14 cellular contexts compared by ENCODE assay signal in genomic region chr13:112756967-112757758, GRCh38.
A peak's percentile ranks its signal among the peaks of the same experiment; 100 is the strongest.
DNase-seq lines count a peak whose midpoint lies in the region; ATAC-seq and TF ChIP-seq lines count a peak whose summit lies in the region.
"Had no signal": no experiment of that assay in that cellular context is flagged by ENCODE, and none has a peak within 500 bp of the region (broad histone marks: within the 10 kb centered on the region; RNA-seq: fewer than 3 reads in every experiment).

No MANE protein-coding gene starts in this region.

- H3K27ac ChIP-seq in GM23338 (ENCODE audit: low read depth), result 0 out of 2 replicates have a peak overlapping the region, but pooled peaks have one; percentile 74

- no peak overlapping the region for H3K4me3 ChIP-seq in GM23338
- H3K4me3 ChIP-seq: stomach had no signal

- H3F3A ChIP-seq in GM23338 (replicated peaks; ENCODE audit: low read depth), result no peaks in the 10 kb centered on the region

- peaks cover 68% of the 10 kb centered on the region for H3K79me2 ChIP-seq in GM23338 (replicated peaks; ENCODE audit: insufficient read depth)

- no peak overlapping the region for H2AFZ ChIP-seq in GM23338

- intact Hi-C loops in posterior cingulate gyrus (cut with DNase I), result no loop called here
- intact Hi-C loops in activated T-helper 2 cell treated with anti-CD3 and anti-CD28 coated beads, Interferon-gamma antibody, Interleukin-2, Interleukin-4, amounts not matched to agents 10 μg/mL and 5 μg/mL and 100 μg/mL, durations not matched to agents 14 hours and 24 hours and 36 hours (cut with micrococcal nuclease), result no loop called here

- ATAC-seq in GM23338 (no peak), HG02642 (IDR thresholded peaks at IDR 0.05; ENCODE audit: poor library complexity, unreplicated experiment) (no peak)
- no peak for ATAC-seq in activated CD8-positive, alpha-beta T cell treated with anti-CD3 and anti-CD28 coated beads, Interleukin-2, amount 10 ng/mL, durations not matched to agents 7 days and 5 days
- ATAC-seq: natural killer cell treated with Interleukin-12 subunit alpha and Interleukin-12 subunit beta and Interleukin-15 and Interleukin-18, amount 100 ng/mL, for 72 hours had no signal

- no peaks in the 10 kb centered on the region for H3K9me2 ChIP-seq in GM23338 (ENCODE audit: insufficient read depth)

- no peaks in the 10 kb centered on the region for H4K20me1 ChIP-seq in GM23338 (replicated peaks; ENCODE audit: insufficient read depth)

- H3K9me3 Mint-ChIP-seq in GM23338, result no peaks in the 10 kb centered on the region
- no peaks in the 10 kb centered on the region for H3K9me3 Mint-ChIP-seq in activated CD8-positive, alpha-beta T cell treated with anti-CD3 and anti-CD28 coated beads, Interleukin-2, amount 10 ng/mL, durations not matched to agents 7 days and 5 days (ENCODE audit: insufficient read depth)
- no peaks in the 10 kb centered on the region for H3K9me3 Mint-ChIP-seq in activated T-helper 2 cell treated with anti-CD3 and anti-CD28 coated beads, Interferon-gamma antibody, Interleukin-2, Interleukin-4, amounts not matched to agents 10 μg/mL and 5 μg/mL and 100 μg/mL, durations not matched to agents 14 hours and 24 hours and 36 hours
- H3K9me3 Mint-ChIP-seq: natural killer cell treated with Interleukin-12 subunit alpha and Interleukin-12 subunit beta and Interleukin-15 and Interleukin-18, amount 100 ng/mL, for 72 hours had no signal

- H3K36me3 Mint-ChIP-seq in GM23338 (ENCODE audit: low read depth), result no peaks in the 10 kb centered on the region; the same call in 2 of the 3 replicates
- H3K36me3 Mint-ChIP-seq in activated CD8-positive, alpha-beta T cell treated with anti-CD3 and anti-CD28 coated beads, Interleukin-2, amount 10 ng/mL, durations not matched to agents 7 days and 5 days (ENCODE audit: low read depth), result no peaks in the 10 kb centered on the region
- H3K36me3 Mint-ChIP-seq in activated T-helper 2 cell treated with anti-CD3 and anti-CD28 coated beads, Interferon-gamma antibody, Interleukin-2, Interleukin-4, amounts not matched to agents 10 μg/mL and 5 μg/mL and 100 μg/mL, durations not matched to agents 14 hours and 24 hours and 36 hours (ENCODE audit: low read depth), result no peaks in the 10 kb centered on the region
- H3K36me3 Mint-ChIP-seq: natural killer cell treated with Interleukin-12 subunit alpha and Interleukin-12 subunit beta and Interleukin-15 and Interleukin-18, amount 100 ng/mL, for 72 hours had no signal

- H3K27ac Mint-ChIP-seq in GM23338, result peak overlapping the region; percentile 62; the same call in 1 of the 2 replicates
- no peak overlapping the region for H3K27ac Mint-ChIP-seq in activated CD8-positive, alpha-beta T cell treated with anti-CD3 and anti-CD28 coated beads, Interleukin-2, amount 10 ng/mL, durations not matched to agents 7 days and 5 days
- H3K27ac Mint-ChIP-seq in activated T-helper 2 cell treated with anti-CD3 and anti-CD28 coated beads, Interferon-gamma antibody, Interleukin-2, Interleukin-4, amounts not matched to agents 10 μg/mL and 5 μg/mL and 100 μg/mL, durations not matched to agents 14 hours and 24 hours and 36 hours, result no peak overlapping the region
- H3K27ac Mint-ChIP-seq: natural killer cell treated with Interleukin-12 subunit alpha and Interleukin-12 subunit beta and Interleukin-15 and Interleukin-18, amount 100 ng/mL, for 72 hours had no signal

- TF ChIP-seq CTCF in GM23338 (conservative IDR thresholded peaks at IDR 0.05; ENCODE audit: low read depth in 2 of 2), result no peak

- CTCF ChIA-PET in activated CD8-positive, alpha-beta T cell treated with anti-CD3 and anti-CD28 coated beads, Interleukin-2, amount 10 ng/mL, durations not matched to agents 7 days and 5 days (lab: Charles Lee), result no interaction called here

- POLR2A ChIA-PET in activated CD8-positive, alpha-beta T cell treated with anti-CD3 and anti-CD28 coated beads, Interleukin-2, amount 10 ng/mL, durations not matched to agents 7 days and 5 days (lab: Charles Lee), result interaction anchor here (1.1 kb wide), 1 partner anchor 15 kb away, joined by 4 read pairs; no protein-coding TSS in a partner anchor

- H3K36me3 ChIP-seq in GM23338 (ENCODE audit: insufficient read depth), result no peaks in the 10 kb centered on the region
- H3K36me3 ChIP-seq: BE2C, stomach had no signal

- DNase-seq in GM23338 (ENCODE audit: low spot score) (no peak), NCI-H748 treated with DMSO at 0.1 percent for 48 hours (lab: John Stamatoyannopoulos, UW) (peak; percentile 93), globus pallidus (ENCODE audit: low spot score) (peak; percentile 98), posterior cingulate gyrus (peak in 9 of 10 donors; percentile 57 to 96 (median 75)), T-helper 1 cell (no peak)
- DNase-seq in activated CD8-positive, alpha-beta T cell treated with anti-CD3 and anti-CD28 coated beads, Interleukin-2, amount 10 ng/mL, durations not matched to agents 7 days and 5 days, result no peak
- no peak for DNase-seq in activated T-helper 2 cell treated with anti-CD3 and anti-CD28 coated beads, Interferon-gamma antibody, Interleukin-2, Interleukin-4, amounts not matched to agents 10 μg/mL and 5 μg/mL and 100 μg/mL, durations not matched to agents 14 hours and 24 hours and 36 hours (ENCODE audit: low spot score)
- DNase-seq: activated CD8-positive, alpha-beta memory T cell treated with anti-CD3 and anti-CD28 coated beads for 24 hours; BE2C; stimulated activated CD4-positive, alpha-beta T cell treated with anti-CD3 and anti-CD28 coated beads, Interleukin-2, amount 100 ng/mL, for 48 hours; stomach; T1000 had no signal

- H3K4me3 Mint-ChIP-seq in GM23338, result no peak overlapping the region; the same call in 2 of the 3 replicates
- no peak overlapping the region for H3K4me3 Mint-ChIP-seq in activated CD8-positive, alpha-beta T cell treated with anti-CD3 and anti-CD28 coated beads, Interleukin-2, amount 10 ng/mL, durations not matched to agents 7 days and 5 days
- no peak overlapping the region for H3K4me3 Mint-ChIP-seq in activated T-helper 2 cell treated with anti-CD3 and anti-CD28 coated beads, Interferon-gamma antibody, Interleukin-2, Interleukin-4, amounts not matched to agents 10 μg/mL and 5 μg/mL and 100 μg/mL, durations not matched to agents 14 hours and 24 hours and 36 hours (ENCODE audit: low read depth)
- H3K4me3 Mint-ChIP-seq: natural killer cell treated with Interleukin-12 subunit alpha and Interleukin-12 subunit beta and Interleukin-15 and Interleukin-18, amount 100 ng/mL, for 72 hours had no signal

- H3K27me3 ChIP-seq in GM23338 (ENCODE audit: insufficient read depth), result no peaks in the 10 kb centered on the region
- H3K27me3 ChIP-seq: BE2C, stomach had no signal

- H3K4me2 ChIP-seq in GM23338, result no peak overlapping the region

- H3K27me3 Mint-ChIP-seq in GM23338 (ENCODE audit: insufficient read depth, low read depth, poor library complexity), result peaks cover 6% of the 10 kb centered on the region
- no peaks in the 10 kb centered on the region for H3K27me3 Mint-ChIP-seq in activated CD8-positive, alpha-beta T cell treated with anti-CD3 and anti-CD28 coated beads, Interleukin-2, amount 10 ng/mL, durations not matched to agents 7 days and 5 days (ENCODE audit: low read depth)
- H3K27me3 Mint-ChIP-seq in activated T-helper 2 cell treated with anti-CD3 and anti-CD28 coated beads, Interferon-gamma antibody, Interleukin-2, Interleukin-4, amounts not matched to agents 10 μg/mL and 5 μg/mL and 100 μg/mL, durations not matched to agents 14 hours and 24 hours and 36 hours (ENCODE audit: low read depth), result no peaks in the 10 kb centered on the region
- H3K27me3 Mint-ChIP-seq: natural killer cell treated with Interleukin-12 subunit alpha and Interleukin-12 subunit beta and Interleukin-15 and Interleukin-18, amount 100 ng/mL, for 72 hours had no signal

- peaks cover 10% of the 10 kb centered on the region; the same call in 1 of the 2 replicates for H3K4me1 ChIP-seq in GM23338 (ENCODE audit: insufficient read depth)
- H3K4me1 ChIP-seq: BE2C had no signal

- peaks cover 54% of the 10 kb centered on the region for H3K4me1 Mint-ChIP-seq in GM23338
- H3K4me1 Mint-ChIP-seq in activated CD8-positive, alpha-beta T cell treated with anti-CD3 and anti-CD28 coated beads, Interleukin-2, amount 10 ng/mL, durations not matched to agents 7 days and 5 days (ENCODE audit: low read depth), result peaks cover 19% of the 10 kb centered on the region
- H3K4me1 Mint-ChIP-seq in activated T-helper 2 cell treated with anti-CD3 and anti-CD28 coated beads, Interferon-gamma antibody, Interleukin-2, Interleukin-4, amounts not matched to agents 10 μg/mL and 5 μg/mL and 100 μg/mL, durations not matched to agents 14 hours and 24 hours and 36 hours (ENCODE audit: low read depth), result peaks cover 20% of the 10 kb centered on the region

TF ChIP-seq in GM23338, 12 proteins besides CTCF, POLR2A, EP300 and RAD21 (continues in another document):
- TF ChIP-seq ZNF331 (CRISPR knock-in tag; IDR thresholded peaks at IDR 0.05; ENCODE audit: low read depth), result no peak

Comparison
In these comparisons a context has a peak if more than half of its experiments do, and no peak if none do; other contexts are left out.
1. DNase-seq: peak in NCI-H748 treated with DMSO at 0.1 percent for 48 hours (single experiment), globus pallidus (single experiment) and posterior cingulate gyrus (9 of 10); none in GM23338 (single experiment), T-helper 1 cell (0 of 5), activated CD8-positive, alpha-beta T cell treated with anti-CD3 and anti-CD28 coated beads, Interleukin-2, amount 10 ng/mL, durations not matched to agents 7 days and 5 days (single experiment) and activated T-helper 2 cell treated with anti-CD3 and anti-CD28 coated beads, Interferon-gamma antibody, Interleukin-2, Interleukin-4, amounts not matched to agents 10 μg/mL and 5 μg/mL and 100 μg/mL, durations not matched to agents 14 hours and 24 hours and 36 hours (single experiment).